ENCODE assay signal across 8 cellular contexts in the genomic region with DNA sequence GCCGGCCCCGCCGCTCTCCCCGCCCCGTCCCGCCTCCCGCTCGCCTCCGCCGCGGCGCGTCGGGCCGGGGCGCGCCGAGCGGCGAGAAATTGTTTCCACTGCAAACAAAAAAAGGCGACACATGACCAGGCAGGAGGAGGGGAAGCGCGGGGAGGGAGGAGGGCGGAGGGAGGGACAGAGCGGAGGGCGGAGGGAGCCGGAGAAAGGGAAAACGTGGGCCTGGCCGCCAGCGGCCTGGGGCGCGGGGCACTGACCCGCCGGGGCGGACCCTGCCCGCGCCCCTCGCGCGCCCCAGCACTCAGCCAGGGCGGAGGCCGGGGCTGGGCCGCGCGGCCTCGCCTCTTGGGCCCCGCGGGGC. TPM values are rescaled to one million over a fixed set of nuclear protein-coding genes. Genes with fewer than 3 reads are reported as not detected.
A peak's percentile ranks its signal among the peaks of the same experiment; 100 is the strongest.
DNase-seq lines count a peak whose midpoint lies in the region; ATAC-seq, FAIRE-seq and TF ChIP-seq lines count a peak whose summit lies in the region.

A gene with protein sequence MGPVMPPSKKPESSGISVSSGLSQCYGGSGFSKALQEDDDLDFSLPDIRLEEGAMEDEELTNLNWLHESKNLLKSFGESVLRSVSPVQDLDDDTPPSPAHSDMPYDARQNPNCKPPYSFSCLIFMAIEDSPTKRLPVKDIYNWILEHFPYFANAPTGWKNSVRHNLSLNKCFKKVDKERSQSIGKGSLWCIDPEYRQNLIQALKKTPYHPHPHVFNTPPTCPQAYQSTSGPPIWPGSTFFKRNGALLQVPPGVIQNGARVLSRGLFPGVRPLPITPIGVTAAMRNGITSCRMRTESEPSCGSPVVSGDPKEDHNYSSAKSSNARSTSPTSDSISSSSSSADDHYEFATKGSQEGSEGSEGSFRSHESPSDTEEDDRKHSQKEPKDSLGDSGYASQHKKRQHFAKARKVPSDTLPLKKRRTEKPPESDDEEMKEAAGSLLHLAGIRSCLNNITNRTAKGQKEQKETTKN (minus strand): TSS at position 123 of the 358 bp plus-strand sequence. CDS start 4,757 bp downstream, outside the sequence.

- dilution Hi-C loops in keratinocyte (cut with MboI; ENCODE audit: extremely low pct_ligation_motif_present, low sequenced_read_pairs) = no loop called here

- peak within 1 kb of the TSS; percentile 92 for H2AFZ ChIP-seq in keratinocyte (ENCODE audit: control insufficient read depth, low read length)

- H3K79me2 ChIP-seq in keratinocyte (ENCODE audit: control insufficient read depth, insufficient read depth, low read length) = peaks cover 2% of the 10 kb centered on the region

- no peaks in the 10 kb centered on the region for H3K9me3 ChIP-seq in keratinocyte (ENCODE audit: control insufficient read depth, low read depth, low read length)

- no peaks in the 10 kb centered on the region for H4K20me1 ChIP-seq in keratinocyte (ENCODE audit: control insufficient read depth, extremely low read depth, insufficient read depth, low read length)

- ATAC-seq in GM18873 (IDR thresholded peaks at IDR 0.05; ENCODE audit: low FRiP score, unreplicated experiment) (peak; percentile 21), HG03159 (IDR thresholded peaks at IDR 0.05; ENCODE audit: unreplicated experiment) (peak; percentile 40)
- ATAC-seq in activated CD4-positive, CD25-positive, alpha-beta regulatory T cell treated with anti-CD3 and anti-CD28 coated beads, Interleukin-2, amount 50 U/mL, for 24 hours = peak; percentile 47 to 52

- H3K36me3 ChIP-seq in keratinocyte (ENCODE audit: control insufficient read depth in 2 of 2, extremely low read depth in 1 of 2, insufficient read depth in 2 of 2, low read length in 2 of 2) = peaks cover 0 to under 1% of the 10 kb centered on the region in 2 experiments

- TF ChIP-seq CTCF in AG04449 (IDR thresholded peaks at IDR 0.05; ENCODE audit: insufficient read depth, low read length, missing control alignments) (no peak), keratinocyte (optimal IDR thresholded peaks at IDR 0.05 in 1 of 3, IDR thresholded peaks at IDR 0.05 in 1 of 3, conservative IDR thresholded peaks at IDR 0.05 in 1 of 3; ENCODE audit: extremely low read depth in 1 of 3, insufficient read depth in 2 of 3, low read length in 3 of 3) (no peak)

- H3K4me1 ChIP-seq in keratinocyte (ENCODE audit: control insufficient read depth, extremely low read depth, insufficient read depth, low read length) = peaks cover 13% of the 10 kb centered on the region

- H3K27me3 ChIP-seq in keratinocyte (ENCODE audit: control insufficient read depth, extremely low read depth, insufficient read depth, low read length) = no peaks in the 10 kb centered on the region

- peak within 1 kb of the TSS; percentile 83 for H3K9ac ChIP-seq in keratinocyte (ENCODE audit: control insufficient read depth, extremely low read depth, insufficient read depth, low read length)

- peak within 1 kb of the TSS; percentile 96 for H3K4me2 ChIP-seq in keratinocyte (ENCODE audit: control insufficient read depth, extremely low read depth, insufficient read depth, low read depth, low read length)

- no peak for DNase-seq in AG04449 (ENCODE audit: low read depth, low spot score)
- DNase-seq in NCI-H345 treated with DMSO at 0.1 percent for 48 hours (lab: John Stamatoyannopoulos, UW; ENCODE audit: unreplicated experiment) = peak; percentile 69
- peak; percentile 80 for DNase-seq in central memory CD4-positive, alpha-beta T cell
- no peak for DNase-seq in keratinocyte (ENCODE audit: low read depth, low spot score)
- peak; percentile 82 to 83 (median 83) for DNase-seq in stimulated activated CD4-positive, alpha-beta T cell treated with anti-CD3 and anti-CD28 coated beads, Interleukin-12 subunit alpha, Interleukin-12 subunit beta, amount 100 ng/mL, for 48 hours (ENCODE audit: low read depth in 2 of 3, low spot score in 1 of 3)

- peak within 1 kb of the TSS; percentile 62 for H3K27ac ChIP-seq in keratinocyte (ENCODE audit: control insufficient read depth, insufficient read depth, low read length)

- CTCF ChIA-PET in AG04449 (lab: Yijun Ruan, JAX) = no interaction called here

- no peaks in the 10 kb centered on the region for H3K9me1 ChIP-seq in keratinocyte (ENCODE audit: control insufficient read depth, extremely low read depth, insufficient read depth, low read length)

- FAIRE-seq in keratinocyte (lab: Jason Lieb, UNC) = no peak

- POLR2A ChIA-PET in AG04449 (lab: Yijun Ruan, JAX) = no interaction called here

- H3K4me3 ChIP-seq in AG04449 (ENCODE audit: low read depth, low read length) (peak within 1 kb of the TSS; percentile 75), keratinocyte (ENCODE audit: control insufficient read depth in 2 of 3, extremely low read depth in 1 of 3, insufficient read depth in 2 of 3, low read depth in 1 of 3, low read length in 3 of 3) (peak within 1 kb of the TSS; percentile 77 to 89 (median 86))

RNA-seq across cellular contexts. Expression of the gene that starts here (rescaled TPM):
- polyA plus RNA-seq in keratinocyte = 10.1 to 10.6 TPM (median 10.2 TPM) in 3 replicates
- polyA plus RNA-seq in keratinocyte (2011; ENCODE audit: low read depth) = 5.7 TPM
- 11.2 and 11.5 TPM in 2 replicates for polyA plus RNA-seq in keratinocyte (2011; cell fraction: cytosol; rRNA removed)
- 10.5 and 13.4 TPM in 2 replicates for polyA plus RNA-seq in keratinocyte (2011; cell fraction: nucleus; rRNA removed)
- polyA plus RNA-seq in keratinocyte (2012; ENCODE audit: low replicate concordance) = 8.1 and 9.7 TPM in 2 replicates
- polyA minus RNA-seq in keratinocyte = 27.5 to 28.6 TPM (median 28.3 TPM) in 3 replicates
- 14.6 TPM for polyA minus RNA-seq in keratinocyte (2011; cell fraction: cytosol; rRNA and poly(A)+ RNA removed)
- polyA minus RNA-seq in keratinocyte (2011; cell fraction: nucleus; rRNA and poly(A)+ RNA removed) = 29.0 and 31.9 TPM in 2 replicates

Comparison
In these comparisons a context has a peak if more than half of its experiments do, and no peak if none do; other contexts are left out.
1. DNase-seq: peak in NCI-H345 treated with DMSO at 0.1 percent for 48 hours (single experiment), central memory CD4-positive, alpha-beta T cell (single experiment) and stimulated activated CD4-positive, alpha-beta T cell treated with anti-CD3 and anti-CD28 coated beads, Interleukin-12 subunit alpha, Interleukin-12 subunit beta, amount 100 ng/mL, for 48 hours (3 of 3); none in AG04449 (single experiment) and keratinocyte (single experiment).
2. Peak in every context shown above with its lines, with median percentiles within 50 percentile points of each other: ATAC-seq.